In the genomic region with DNA sequence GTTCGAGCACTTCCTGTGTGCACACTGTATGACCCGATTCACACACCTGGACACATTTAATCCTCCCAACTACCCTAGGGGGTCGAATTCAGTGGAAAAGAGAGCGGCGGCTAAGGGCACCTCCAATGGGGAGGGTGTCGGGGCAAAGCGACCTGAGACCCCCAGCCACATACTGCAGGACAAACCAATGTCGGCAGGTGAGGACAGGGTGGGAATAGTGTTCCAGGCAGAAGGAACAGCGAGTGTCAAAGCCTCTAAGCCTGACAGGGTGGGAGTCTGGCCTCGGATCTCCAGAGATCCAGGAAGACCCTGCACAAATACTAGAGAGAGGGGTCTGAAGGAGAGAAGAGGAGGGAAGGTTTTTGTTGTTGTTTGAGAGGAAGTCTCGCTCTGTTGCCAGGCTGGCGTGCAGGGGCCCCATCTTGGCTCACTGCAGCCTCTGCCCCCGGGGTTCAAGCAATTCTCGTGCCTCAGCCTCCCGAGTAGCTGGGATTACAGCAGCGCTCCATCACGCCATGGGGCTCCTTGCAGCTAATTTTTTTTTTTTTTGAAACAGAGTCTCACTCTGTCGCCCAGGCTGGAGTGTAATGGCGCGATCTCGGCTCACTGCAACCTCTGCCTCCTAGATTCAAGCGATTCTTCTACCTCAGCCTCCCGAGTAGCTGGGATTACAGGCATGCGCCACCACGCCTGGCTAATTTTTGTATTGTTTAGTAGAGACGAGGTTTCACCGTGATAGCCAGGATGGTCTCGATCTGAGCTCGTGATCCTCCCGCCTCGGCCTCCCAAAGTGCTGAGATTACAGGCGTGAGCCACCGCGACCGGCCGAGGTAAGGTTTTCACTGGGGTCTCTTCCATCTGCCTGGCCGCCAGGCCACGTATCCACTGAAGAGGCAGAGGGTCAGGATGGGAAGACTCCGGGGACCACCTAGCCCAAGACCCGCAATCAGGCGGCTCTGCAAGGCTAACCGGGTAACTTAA, we compare ENCODE assay signal across 1 cellular context.
TF ChIP-seq lines count a peak whose summit lies in the region.

No MANE protein-coding gene starts in this region.

TF ChIP-seq in GM12878, 131 proteins besides CTCF, POLR2A, EP300 and RAD21:
- TF ChIP-seq, protein P1, sequence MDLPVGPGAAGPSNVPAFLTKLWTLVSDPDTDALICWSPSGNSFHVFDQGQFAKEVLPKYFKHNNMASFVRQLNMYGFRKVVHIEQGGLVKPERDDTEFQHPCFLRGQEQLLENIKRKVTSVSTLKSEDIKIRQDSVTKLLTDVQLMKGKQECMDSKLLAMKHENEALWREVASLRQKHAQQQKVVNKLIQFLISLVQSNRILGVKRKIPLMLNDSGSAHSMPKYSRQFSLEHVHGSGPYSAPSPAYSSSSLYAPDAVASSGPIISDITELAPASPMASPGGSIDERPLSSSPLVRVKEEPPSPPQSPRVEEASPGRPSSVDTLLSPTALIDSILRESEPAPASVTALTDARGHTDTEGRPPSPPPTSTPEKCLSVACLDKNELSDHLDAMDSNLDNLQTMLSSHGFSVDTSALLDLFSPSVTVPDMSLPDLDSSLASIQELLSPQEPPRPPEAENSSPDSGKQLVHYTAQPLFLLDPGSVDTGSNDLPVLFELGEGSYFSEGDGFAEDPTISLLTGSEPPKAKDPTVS (IDR thresholded peaks at IDR 0.05; ENCODE audit: low read depth, low read length): no peak
- TF ChIP-seq, protein P2, sequence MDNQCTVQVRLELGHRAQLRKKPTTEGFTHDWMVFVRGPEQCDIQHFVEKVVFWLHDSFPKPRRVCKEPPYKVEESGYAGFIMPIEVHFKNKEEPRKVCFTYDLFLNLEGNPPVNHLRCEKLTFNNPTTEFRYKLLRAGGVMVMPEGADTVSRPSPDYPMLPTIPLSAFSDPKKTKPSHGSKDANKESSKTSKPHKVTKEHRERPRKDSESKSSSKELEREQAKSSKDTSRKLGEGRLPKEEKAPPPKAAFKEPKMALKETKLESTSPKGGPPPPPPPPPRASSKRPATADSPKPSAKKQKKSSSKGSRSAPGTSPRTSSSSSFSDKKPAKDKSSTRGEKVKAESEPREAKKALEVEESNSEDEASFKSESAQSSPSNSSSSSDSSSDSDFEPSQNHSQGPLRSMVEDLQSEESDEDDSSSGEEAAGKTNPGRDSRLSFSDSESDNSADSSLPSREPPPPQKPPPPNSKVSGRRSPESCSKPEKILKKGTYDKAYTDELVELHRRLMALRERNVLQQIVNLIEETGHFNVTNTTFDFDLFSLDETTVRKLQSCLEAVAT (IDR thresholded peaks at IDR 0.05): peak; percentile 84
